Comparison of ENCODE assay signal across 17 cellular contexts in genomic region chr1:67404212-67404620, GRCh38. TPM values are rescaled to one million over a fixed set of nuclear protein-coding genes. Genes with fewer than 3 reads are reported as not detected.
DNase-seq lines count a peak whose midpoint lies in the region; ATAC-seq lines count a peak whose summit lies in the region.
"Had no signal": no experiment of that assay in that cellular context is flagged by ENCODE, and none has a peak within 500 bp of the region (broad histone marks: within the 10 kb centered on the region; RNA-seq: fewer than 3 reads in every experiment).

No MANE protein-coding gene starts in this region.

- ATAC-seq in activated naive CD8-positive, alpha-beta T cell treated with anti-CD3 and anti-CD28 coated beads, Interleukin-2, amount 50 U/mL, for 24 hours, result no peak
- ATAC-seq in HG02938 (IDR thresholded peaks at IDR 0.05; ENCODE audit: unreplicated experiment), result no peak
- ATAC-seq in GM21825 (IDR thresholded peaks at IDR 0.05; ENCODE audit: unreplicated experiment), result no peak
- ATAC-seq: Right ventricle myocardium inferior had no signal

- H3K4me1 Mint-ChIP-seq in activated naive CD8-positive, alpha-beta T cell treated with anti-CD3 and anti-CD28 coated beads for 36 hours, result peaks cover 22% of the 10 kb centered on the region
- H3K4me1 Mint-ChIP-seq in activated naive CD8-positive, alpha-beta T cell treated with anti-CD3 and anti-CD28 coated beads, Interleukin-2, amount 50 U/mL, for 24 hours, result peaks cover 22% of the 10 kb centered on the region

- peaks cover 5% of the 10 kb centered on the region for H3K9me3 Mint-ChIP-seq in activated naive CD8-positive, alpha-beta T cell treated with anti-CD3 and anti-CD28 coated beads for 36 hours
- H3K9me3 Mint-ChIP-seq in activated naive CD8-positive, alpha-beta T cell treated with anti-CD3 and anti-CD28 coated beads, Interleukin-2, amount 50 U/mL, for 24 hours, result no peaks in the 10 kb centered on the region

- H3K36me3 Mint-ChIP-seq in activated naive CD8-positive, alpha-beta T cell treated with anti-CD3 and anti-CD28 coated beads for 36 hours, result peaks cover 25% of the 10 kb centered on the region
- H3K36me3 Mint-ChIP-seq in activated naive CD8-positive, alpha-beta T cell treated with anti-CD3 and anti-CD28 coated beads, Interleukin-2, amount 50 U/mL, for 24 hours (ENCODE audit: low read depth), result peaks cover 29% of the 10 kb centered on the region

- peak overlapping the region; percentile 34 for H3K27ac Mint-ChIP-seq in activated naive CD8-positive, alpha-beta T cell treated with anti-CD3 and anti-CD28 coated beads for 36 hours
- H3K27ac Mint-ChIP-seq in activated naive CD8-positive, alpha-beta T cell treated with anti-CD3 and anti-CD28 coated beads, Interleukin-2, amount 50 U/mL, for 24 hours, result no peak overlapping the region

- no peak overlapping the region for H3K4me3 Mint-ChIP-seq in activated naive CD8-positive, alpha-beta T cell treated with anti-CD3 and anti-CD28 coated beads for 36 hours
- no peak overlapping the region for H3K4me3 Mint-ChIP-seq in activated naive CD8-positive, alpha-beta T cell treated with anti-CD3 and anti-CD28 coated beads, Interleukin-2, amount 50 U/mL, for 24 hours
- H3K4me3 Mint-ChIP-seq: brain had no signal

- no peaks in the 10 kb centered on the region for H3K27me3 Mint-ChIP-seq in activated naive CD8-positive, alpha-beta T cell treated with anti-CD3 and anti-CD28 coated beads for 36 hours
- no peaks in the 10 kb centered on the region for H3K27me3 Mint-ChIP-seq in activated naive CD8-positive, alpha-beta T cell treated with anti-CD3 and anti-CD28 coated beads, Interleukin-2, amount 50 U/mL, for 24 hours
- H3K27me3 Mint-ChIP-seq: brain had no signal

- DNase-seq in activated naive CD8-positive, alpha-beta T cell treated with anti-CD3 and anti-CD28 coated beads for 36 hours, result no peak
- DNase-seq in activated naive CD8-positive, alpha-beta T cell treated with anti-CD3 and anti-CD28 coated beads, Interleukin-2, amount 50 U/mL, for 24 hours, result no peak
- peak; percentile 32 for DNase-seq in NCI-H226
- peak; percentile 75 for DNase-seq in cerebellar cortex (ENCODE audit: low spot score)
- DNase-seq in renal cortical epithelial cell (ENCODE audit: low read depth), result peak; percentile 21
- no peak for DNase-seq in Kasumi-1 (lab: John Stamatoyannopoulos, UW)
- DNase-seq: activated CD4-positive, alpha-beta T cell treated with anti-CD3 and anti-CD28 coated beads, Interleukin-2, amount 50 U/mL, for 48 hours; DMS79; effector CD4-positive, alpha-beta T cell; NCI-H1694; NCI-H526 treated with DMSO at 0.1 percent for 48 hours; stimulated activated CD4-positive, alpha-beta T cell treated with anti-CD3 and anti-CD28 coated beads, Interleukin-2, amount 100 ng/mL, for 48 hours; transverse colon had no signal

RNA-seq across cellular contexts. Expression of gene SERBP1, which starts 26.0 kb away (rescaled TPM):
- total RNA-seq in activated naive CD8-positive, alpha-beta T cell treated with anti-CD3 and anti-CD28 coated beads for 36 hours, result 100 to 1,000 TPM; 624 to 628 TPM
- 150 and 330 TPM in 2 replicates for total RNA-seq in renal cortical epithelial cell

Comparison
In these comparisons a context has a peak if more than half of its experiments do, and no peak if none do; other contexts are left out.
1. DNase-seq: peak in NCI-H226 (single experiment), cerebellar cortex (single experiment) and renal cortical epithelial cell (single experiment); none in activated naive CD8-positive, alpha-beta T cell treated with anti-CD3 and anti-CD28 coated beads for 36 hours (single experiment), activated naive CD8-positive, alpha-beta T cell treated with anti-CD3 and anti-CD28 coated beads, Interleukin-2, amount 50 U/mL, for 24 hours (single experiment) and Kasumi-1 (0 of 2).